ENCODE assay signal across 16 cellular contexts in the genomic region with DNA sequence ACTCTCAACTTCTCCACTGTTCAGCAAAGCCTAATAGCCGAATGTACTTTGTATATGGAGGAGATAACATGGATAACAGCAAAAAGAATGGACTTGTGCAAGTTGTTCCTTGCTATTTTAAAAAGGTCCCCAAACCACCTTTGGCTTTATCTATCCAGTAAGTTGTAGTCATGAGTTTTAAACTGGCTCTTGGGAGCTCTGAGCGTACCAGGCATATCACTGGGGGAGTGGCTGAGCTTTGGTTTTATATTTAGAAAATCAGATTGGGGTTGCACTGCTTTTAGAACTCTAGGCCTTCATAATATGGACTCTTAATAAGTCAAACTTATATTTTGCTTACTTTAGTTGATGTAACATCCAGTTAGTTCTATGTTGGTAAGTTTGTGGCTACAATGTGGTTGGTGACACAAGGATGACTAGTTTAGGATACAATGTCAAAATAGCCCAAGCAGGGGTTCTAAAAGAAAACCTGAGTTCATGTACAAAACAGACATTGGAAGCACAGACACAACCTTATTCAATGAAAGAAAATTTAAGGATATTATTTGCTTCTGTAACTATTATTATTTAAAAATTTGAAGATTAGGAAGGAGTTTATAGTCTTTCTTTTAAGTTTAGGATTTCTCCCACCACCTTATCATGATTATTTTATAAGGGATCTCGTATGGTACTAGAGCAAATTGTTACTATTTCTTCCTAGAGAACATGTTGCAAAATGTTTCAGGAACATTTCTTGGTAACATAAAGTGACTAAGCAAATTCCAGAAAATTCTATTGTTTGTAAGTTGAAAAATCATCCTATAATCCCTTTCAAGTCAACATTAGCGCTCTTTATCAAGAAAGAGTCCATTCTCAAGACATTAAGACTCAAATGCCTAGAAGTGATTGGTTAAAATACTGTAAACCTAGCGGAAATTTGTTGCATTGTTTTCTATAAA.
DNase-seq lines count a peak whose midpoint lies in the region; ATAC-seq and TF ChIP-seq lines count a peak whose summit lies in the region.
"Had no signal": no experiment of that assay in that cellular context is flagged by ENCODE, and none has a peak within 500 bp of the region (broad histone marks: within the 10 kb centered on the region; RNA-seq: fewer than 3 reads in every experiment).

No MANE protein-coding gene starts in this region.

- DNase-seq in heart left ventricle, result no peak
- DNase-seq in left cardiac atrium, result no peak
- no peak for DNase-seq in activated CD4-positive, alpha-beta memory T cell treated with anti-CD3 and anti-CD28 coated beads, Interleukin-2, amount 10 ng/mL, durations not matched to agents 7 days and 5 days
- peak; percentile 53 for DNase-seq in fibroblast of villous mesenchyme (ENCODE audit: low read depth)
- no peak for DNase-seq in DMS79 (lab: John Stamatoyannopoulos, UW)
- DNase-seq: caudate nucleus; NCI-H1105 treated with DMSO at 0.1 percent for 48 hours; NCI-H510A treated with DMSO at 0.1 percent for 48 hours; stimulated activated CD4-positive, alpha-beta T cell treated with anti-CD3 and anti-CD28 coated beads, Interleukin-1b, Interleukin-23, amount 100 ng/mL, for 48 hours had no signal

- ATAC-seq in heart left ventricle, result peak; percentile 55 to 85 (median 69)
- no peak for ATAC-seq in left cardiac atrium
- ATAC-seq in GM18498 (IDR thresholded peaks at IDR 0.05; ENCODE audit: unreplicated experiment), result no peak
- no peak for ATAC-seq in HG03442 (IDR thresholded peaks at IDR 0.05; ENCODE audit: unreplicated experiment)
- no peak for ATAC-seq in HG03196 (IDR thresholded peaks at IDR 0.05; ENCODE audit: unreplicated experiment)
- ATAC-seq: esophagus mucosa had no signal

- no peaks in the 10 kb centered on the region for H3K27me3 ChIP-seq in heart left ventricle

- peak overlapping the region in 6 of 12 donors; percentile 0 to 54 (median 32) for H3K27ac ChIP-seq in heart left ventricle

- TF ChIP-seq CTCF in heart left ventricle (IDR thresholded peaks at IDR 0.05) (no peak), fibroblast of villous mesenchyme (IDR thresholded peaks at IDR 0.05; ENCODE audit: insufficient read depth, low read depth, low read length) (no peak)

- H3K4me1 ChIP-seq in heart left ventricle, result peaks cover 0 to 28% (median 10%) of the 10 kb centered on the region in 12 donors
- H3K4me1 ChIP-seq: HAP-1 had no signal

- H3K9me3 ChIP-seq in heart left ventricle, result no peaks in the 10 kb centered on the region
- H3K9me3 ChIP-seq: HAP-1 had no signal

- WGBS in heart left ventricle, 4 donors, result 58 to 72% (median 66%) methylated on average over 5 of the region's 5 CpGs

- H3K4me1 Mint-ChIP-seq in activated CD4-positive, alpha-beta memory T cell treated with anti-CD3 and anti-CD28 coated beads, Interleukin-2, amount 10 ng/mL, durations not matched to agents 7 days and 5 days, result peaks cover 38% of the 10 kb centered on the region

- H3K9me3 Mint-ChIP-seq in activated CD4-positive, alpha-beta memory T cell treated with anti-CD3 and anti-CD28 coated beads, Interleukin-2, amount 10 ng/mL, durations not matched to agents 7 days and 5 days, result no peaks in the 10 kb centered on the region
- H3K9me3 Mint-ChIP-seq: activated T-helper 1 cell treated with anti-CD3 and anti-CD28 coated beads, Interleukin-12 subunit alpha, Interleukin-12 subunit beta, Interleukin-2, Interleukin-4 antibody, amounts not matched to agents 30 ng/mL and 10 ng/mL and 1 ng/mL, durations not matched to agents 14 hours and 24 hours and 36 hours; mesothelial cell of epicardium had no signal

- intact Hi-C loops in heart left ventricle (cut with DNase I) (no loop called here), left cardiac atrium (cut with DNase I) (no loop called here)

- no peaks in the 10 kb centered on the region for H3K36me3 ChIP-seq in heart left ventricle
- H3K36me3 ChIP-seq: HAP-1 had no signal

- H3K4me3 ChIP-seq in heart left ventricle (no peak overlapping the region), fibroblast of villous mesenchyme (ENCODE audit: low read depth, low read length) (no peak overlapping the region)
- H3K4me3 ChIP-seq: HAP-1 had no signal

- POLR2A ChIA-PET in activated CD4-positive, alpha-beta memory T cell treated with anti-CD3 and anti-CD28 coated beads, Interleukin-2, amount 10 ng/mL, durations not matched to agents 7 days and 5 days (lab: Charles Lee), result interaction anchor here (1.4 kb wide), 1 partner anchor 29 kb away, joined by 3 read pairs; no protein-coding TSS in a partner anchor

- CTCF ChIA-PET in activated CD4-positive, alpha-beta memory T cell treated with anti-CD3 and anti-CD28 coated beads, Interleukin-2, amount 10 ng/mL, durations not matched to agents 7 days and 5 days (lab: Charles Lee), result no interaction called here

- TF ChIP-seq POLR2A in heart left ventricle (IDR thresholded peaks at IDR 0.05), result no peak

- no peak overlapping the region for H3K4me3 Mint-ChIP-seq in activated CD4-positive, alpha-beta memory T cell treated with anti-CD3 and anti-CD28 coated beads, Interleukin-2, amount 10 ng/mL, durations not matched to agents 7 days and 5 days
- H3K4me3 Mint-ChIP-seq: activated T-helper 1 cell treated with anti-CD3 and anti-CD28 coated beads, Interleukin-12 subunit alpha, Interleukin-12 subunit beta, Interleukin-2, Interleukin-4 antibody, amounts not matched to agents 30 ng/mL and 10 ng/mL and 1 ng/mL, durations not matched to agents 14 hours and 24 hours and 36 hours; mesothelial cell of epicardium had no signal

- H3K36me3 Mint-ChIP-seq in activated CD4-positive, alpha-beta memory T cell treated with anti-CD3 and anti-CD28 coated beads, Interleukin-2, amount 10 ng/mL, durations not matched to agents 7 days and 5 days (ENCODE audit: low read depth), result peaks cover 74% of the 10 kb centered on the region
- H3K36me3 Mint-ChIP-seq: mesothelial cell of epicardium had no signal

- H3K27ac Mint-ChIP-seq in activated CD4-positive, alpha-beta memory T cell treated with anti-CD3 and anti-CD28 coated beads, Interleukin-2, amount 10 ng/mL, durations not matched to agents 7 days and 5 days, result peak overlapping the region; percentile 12
- H3K27ac Mint-ChIP-seq: activated T-helper 1 cell treated with anti-CD3 and anti-CD28 coated beads, Interleukin-12 subunit alpha, Interleukin-12 subunit beta, Interleukin-2, Interleukin-4 antibody, amounts not matched to agents 30 ng/mL and 10 ng/mL and 1 ng/mL, durations not matched to agents 14 hours and 24 hours and 36 hours; mesothelial cell of epicardium had no signal

- H3K27me3 Mint-ChIP-seq in activated CD4-positive, alpha-beta memory T cell treated with anti-CD3 and anti-CD28 coated beads, Interleukin-2, amount 10 ng/mL, durations not matched to agents 7 days and 5 days, result no peaks in the 10 kb centered on the region

Comparison
In these comparisons a context has a peak if more than half of its experiments do, and no peak if none do; other contexts are left out.
1. ATAC-seq: peak in heart left ventricle (4 of 4); none in left cardiac atrium (0 of 2), GM18498 (single experiment), HG03442 (single experiment) and HG03196 (single experiment).